ENCODE assay signal across 1 cellular context in the genomic region with DNA sequence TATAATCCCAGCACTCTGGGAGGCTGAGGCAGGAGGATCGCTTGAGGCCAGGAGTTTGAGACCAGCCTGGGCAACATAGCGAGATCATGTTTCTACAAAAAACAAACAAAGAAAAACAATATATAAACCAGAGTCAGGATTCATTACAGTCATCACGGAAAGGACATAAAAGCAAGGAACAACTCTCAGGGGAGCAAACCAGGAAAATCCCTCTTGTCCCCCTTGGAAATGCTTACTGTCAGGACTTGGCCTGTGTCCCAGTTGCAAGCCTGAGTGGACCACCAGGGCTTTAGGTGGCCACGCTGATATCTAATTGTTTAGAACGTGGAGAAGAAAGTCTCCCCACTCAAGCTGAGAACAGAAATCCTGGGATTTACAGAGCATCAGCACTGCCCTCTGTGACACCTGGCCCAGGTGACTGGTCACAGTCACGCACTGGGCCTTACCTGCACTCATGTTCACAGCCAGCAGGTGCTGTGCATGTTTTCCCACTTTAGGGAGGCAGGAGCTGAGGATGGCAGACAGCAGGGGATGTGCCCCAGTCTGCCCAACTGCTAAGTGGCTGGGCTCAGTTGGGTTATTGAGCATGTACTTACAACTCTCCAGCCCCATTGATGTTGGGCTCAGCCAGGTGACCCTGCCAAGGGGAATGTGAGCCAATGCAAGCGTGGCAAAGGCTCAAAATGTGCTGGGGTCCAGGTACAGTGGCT.
TF ChIP-seq lines count a peak whose summit lies in the region.

No MANE protein-coding gene starts in this region.

TF ChIP-seq in WTC11, 78 proteins besides CTCF, POLR2A, EP300 and RAD21 (continued from another document):
- TF ChIP-seq, protein P1, sequence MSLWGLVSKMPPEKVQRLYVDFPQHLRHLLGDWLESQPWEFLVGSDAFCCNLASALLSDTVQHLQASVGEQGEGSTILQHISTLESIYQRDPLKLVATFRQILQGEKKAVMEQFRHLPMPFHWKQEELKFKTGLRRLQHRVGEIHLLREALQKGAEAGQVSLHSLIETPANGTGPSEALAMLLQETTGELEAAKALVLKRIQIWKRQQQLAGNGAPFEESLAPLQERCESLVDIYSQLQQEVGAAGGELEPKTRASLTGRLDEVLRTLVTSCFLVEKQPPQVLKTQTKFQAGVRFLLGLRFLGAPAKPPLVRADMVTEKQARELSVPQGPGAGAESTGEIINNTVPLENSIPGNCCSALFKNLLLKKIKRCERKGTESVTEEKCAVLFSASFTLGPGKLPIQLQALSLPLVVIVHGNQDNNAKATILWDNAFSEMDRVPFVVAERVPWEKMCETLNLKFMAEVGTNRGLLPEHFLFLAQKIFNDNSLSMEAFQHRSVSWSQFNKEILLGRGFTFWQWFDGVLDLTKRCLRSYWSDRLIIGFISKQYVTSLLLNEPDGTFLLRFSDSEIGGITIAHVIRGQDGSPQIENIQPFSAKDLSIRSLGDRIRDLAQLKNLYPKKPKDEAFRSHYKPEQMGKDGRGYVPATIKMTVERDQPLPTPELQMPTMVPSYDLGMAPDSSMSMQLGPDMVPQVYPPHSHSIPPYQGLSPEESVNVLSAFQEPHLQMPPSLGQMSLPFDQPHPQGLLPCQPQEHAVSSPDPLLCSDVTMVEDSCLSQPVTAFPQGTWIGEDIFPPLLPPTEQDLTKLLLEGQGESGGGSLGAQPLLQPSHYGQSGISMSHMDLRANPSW (CRISPR knock-in tag; conservative IDR thresholded peaks at IDR 0.05; ENCODE audit: low read depth): no peak
- TF ChIP-seq ZNF416 (CRISPR knock-in tag; IDR thresholded peaks at IDR 0.05): no peak
- no peak for TF ChIP-seq ZNF232 (CRISPR knock-in tag; IDR thresholded peaks at IDR 0.05)
